Comparison of ENCODE assay signal across 1 cellular context in genomic region chr5:143402464-143403356, GRCh38.
TF ChIP-seq lines count a peak whose summit lies in the region.

No MANE protein-coding gene starts in this region.

TF ChIP-seq in GM12878, 131 proteins besides CTCF, POLR2A, EP300 and RAD21 (continued from another document):
- TF ChIP-seq REST (IDR thresholded peaks at IDR 0.05; ENCODE audit: low read depth, low read length): no peak
- 0 out of 2 replicates have a peak, but pooled peaks have one; percentile 50 for TF ChIP-seq CHD1 (IDR thresholded peaks at IDR 0.05; ENCODE audit: low read depth, low read length)
- TF ChIP-seq NKRF (conservative IDR thresholded peaks at IDR 0.05): peak; percentile 65; the same call in 1 of the 2 replicates
- TF ChIP-seq EGR1 (IDR thresholded peaks at IDR 0.05; ENCODE audit: borderline replicate concordance in 1 of 2, low read depth in 2 of 2, low read length in 2 of 2): peak in 1 of 2 experiments; percentile 67; a peak in 1 of 3 replicates
